ENCODE assay signal across 30 cellular contexts in genomic region chr2:149259136-149259535, GRCh38.
"Had no signal": no experiment of that assay in that cellular context is flagged by ENCODE, and none has a peak within 500 bp of the region (broad histone marks: within the 10 kb centered on the region; RNA-seq: fewer than 3 reads in every experiment).

No MANE protein-coding gene starts in this region.

- H3K4me3 ChIP-seq: ascending aorta, breast epithelium, esophagus muscularis mucosa, gastrocnemius medialis, heart left ventricle had no signal

- H3K27ac ChIP-seq: ascending aorta, breast epithelium, esophagus muscularis mucosa, foreskin keratinocyte, gastrocnemius medialis, heart left ventricle had no signal

- H3K4me1 ChIP-seq: ascending aorta, breast epithelium, esophagus muscularis mucosa, foreskin keratinocyte, gastrocnemius medialis, heart left ventricle had no signal

- H3K36me3 ChIP-seq: ascending aorta, breast epithelium, esophagus muscularis mucosa, gastrocnemius medialis, heart left ventricle had no signal

- H3K9me3 ChIP-seq: ascending aorta, gastrocnemius medialis had no signal

- H3K27ac Mint-ChIP-seq: activated CD4-positive, alpha-beta memory T cell treated with anti-CD3 and anti-CD28 coated beads, Interleukin-2, amount 10 ng/mL, durations not matched to agents 7 days and 5 days; activated CD4-positive, alpha-beta T cell treated with anti-CD3 and anti-CD28 coated beads, Interleukin-2, amount 10 ng/mL, durations not matched to agents 7 days and 5 days; activated naive CD4-positive, alpha-beta T cell treated with anti-CD3 and anti-CD28 coated beads, Interleukin-2, amount 10 ng/mL, durations not matched to agents 7 days and 5 days; activated naive CD4-positive, alpha-beta T cell treated with anti-CD3 and anti-CD28 coated beads, Interleukin-2, amount 50 U/mL, for 72 hours; activated naive CD8-positive, alpha-beta T cell treated with anti-CD3 and anti-CD28 coated beads, Interleukin-2, amount 10 ng/mL, durations not matched to agents 7 days and 5 days; activated T-cell treated with anti-CD3 and anti-CD28 coated beads, Interleukin-2, amount 50 U/mL, for 24 hours; activated T-cell treated with anti-CD3 and anti-CD28 coated beads, Interleukin-2, amount 50 U/mL, for 72 hours; brain; effector memory CD8-positive, alpha-beta T cell had no signal

- H3K27me3 Mint-ChIP-seq: activated CD4-positive, alpha-beta T cell treated with anti-CD3 and anti-CD28 coated beads, Interleukin-2, amount 10 ng/mL, durations not matched to agents 7 days and 5 days; activated naive CD4-positive, alpha-beta T cell treated with anti-CD3 and anti-CD28 coated beads, Interleukin-2, amount 10 ng/mL, durations not matched to agents 7 days and 5 days had no signal

- DNase-seq: activated CD4-positive, alpha-beta memory T cell treated with anti-CD3 and anti-CD28 coated beads, Interleukin-2, amount 10 ng/mL, durations not matched to agents 7 days and 5 days; activated CD4-positive, alpha-beta T cell treated with anti-CD3 and anti-CD28 coated beads for 1 hour; activated CD4-positive, alpha-beta T cell treated with anti-CD3 and anti-CD28 coated beads for 4 hours; activated CD4-positive, alpha-beta T cell treated with anti-CD3 and anti-CD28 coated beads, Interleukin-2, amount 10 ng/mL, durations not matched to agents 7 days and 5 days; activated CD4-positive, alpha-beta T cell treated with anti-CD3 and anti-CD28 coated beads, Interleukin-2, amount 50 U/mL, for 4 hours; activated CD4-positive, CD25-positive, alpha-beta regulatory T cell; activated CD8-positive, alpha-beta memory T cell treated with anti-CD3 and anti-CD28 coated beads, Interleukin-2, amount 50 U/mL, for 48 hours; activated gamma-delta T cell; activated naive CD4-positive, alpha-beta T cell; activated naive CD4-positive, alpha-beta T cell treated with anti-CD3 and anti-CD28 coated beads, Interleukin-2, amount 10 ng/mL, durations not matched to agents 7 days and 5 days; activated naive CD8-positive, alpha-beta T cell treated with anti-CD3 and anti-CD28 coated beads, Interleukin-2, amount 10 ng/mL, durations not matched to agents 7 days and 5 days; activated T-cell treated with anti-CD3 and anti-CD28 coated beads for 4 hours; activated T-cell treated with anti-CD3 and anti-CD28 coated beads, Interleukin-2, amount 50 U/mL, for 24 hours; activated T-cell treated with anti-CD3 and anti-CD28 coated beads, Interleukin-2, amount 50 U/mL, for 72 hours; cortex of kidney; dermis blood vessel endothelial cell; effector CD4-positive, alpha-beta T cell; effector memory CD8-positive, alpha-beta T cell; erythroblast; gastrocnemius medialis; glutamatergic neuron; heart left ventricle; T-helper 2 cell had no signal

- H3K4me1 Mint-ChIP-seq: activated CD4-positive, alpha-beta memory T cell treated with anti-CD3 and anti-CD28 coated beads, Interleukin-2, amount 10 ng/mL, durations not matched to agents 7 days and 5 days; activated CD4-positive, alpha-beta T cell treated with anti-CD3 and anti-CD28 coated beads, Interleukin-2, amount 10 ng/mL, durations not matched to agents 7 days and 5 days; activated naive CD4-positive, alpha-beta T cell treated with anti-CD3 and anti-CD28 coated beads, Interleukin-2, amount 10 ng/mL, durations not matched to agents 7 days and 5 days; activated naive CD8-positive, alpha-beta T cell treated with anti-CD3 and anti-CD28 coated beads, Interleukin-2, amount 10 ng/mL, durations not matched to agents 7 days and 5 days; central memory CD8-positive, alpha-beta T cell had no signal

- H3K36me3 Mint-ChIP-seq: activated naive CD4-positive, alpha-beta T cell treated with anti-CD3 and anti-CD28 coated beads, Interleukin-2, amount 10 ng/mL, durations not matched to agents 7 days and 5 days; activated naive CD8-positive, alpha-beta T cell treated with anti-CD3 and anti-CD28 coated beads, Interleukin-2, amount 10 ng/mL, durations not matched to agents 7 days and 5 days; brain had no signal

- H3K9me3 Mint-ChIP-seq: activated naive CD4-positive, alpha-beta T cell treated with anti-CD3 and anti-CD28 coated beads, Interleukin-2, amount 10 ng/mL, durations not matched to agents 7 days and 5 days had no signal

- ATAC-seq: activated naive CD4-positive, alpha-beta T cell treated with anti-CD3 and anti-CD28 coated beads, Interleukin-2, amount 50 U/mL, for 72 hours; activated T-cell treated with anti-CD3 and anti-CD28 coated beads, Interleukin-2, amount 50 U/mL, for 72 hours; effector memory CD8-positive, alpha-beta T cell; gastrocnemius medialis; heart left ventricle had no signal

- H3K4me3 Mint-ChIP-seq: activated CD4-positive, alpha-beta memory T cell treated with anti-CD3 and anti-CD28 coated beads, Interleukin-2, amount 10 ng/mL, durations not matched to agents 7 days and 5 days; activated CD4-positive, alpha-beta T cell treated with anti-CD3 and anti-CD28 coated beads, Interleukin-2, amount 10 ng/mL, durations not matched to agents 7 days and 5 days; activated naive CD4-positive, alpha-beta T cell treated with anti-CD3 and anti-CD28 coated beads, Interleukin-2, amount 10 ng/mL, durations not matched to agents 7 days and 5 days; activated naive CD8-positive, alpha-beta T cell treated with anti-CD3 and anti-CD28 coated beads, Interleukin-2, amount 10 ng/mL, durations not matched to agents 7 days and 5 days; activated T-cell treated with anti-CD3 and anti-CD28 coated beads, Interleukin-2, amount 50 U/mL, for 24 hours; activated T-cell treated with anti-CD3 and anti-CD28 coated beads, Interleukin-2, amount 50 U/mL, for 72 hours; brain; central memory CD8-positive, alpha-beta T cell; effector memory CD8-positive, alpha-beta T cell had no signal

- H3K27me3 ChIP-seq: ascending aorta, breast epithelium, gastrocnemius medialis had no signal
